9 cellular contexts compared by ENCODE assay signal in genomic region chr11:35619754-35620640, GRCh38. TPM values are rescaled to one million over a fixed set of nuclear protein-coding genes. Genes with fewer than 3 reads are reported as not detected.
DNase-seq lines count a peak whose midpoint lies in the region; ATAC-seq, FAIRE-seq and TF ChIP-seq lines count a peak whose summit lies in the region.
"Had no signal": no experiment of that assay in that cellular context is flagged by ENCODE, and none has a peak within 500 bp of the region (broad histone marks: within the 10 kb centered on the region; RNA-seq: fewer than 3 reads in every experiment).

No MANE protein-coding gene starts in this region.

- CTCF ChIA-PET in A673 (lab: Charles Lee) = interaction anchor here (0.5 to 3.9 kb wide), 5 partner anchors 63 to 645 kb away, joined by 3 to 41 read pairs (median 4); no protein-coding TSS in a partner anchor

- H3K4me1 Mint-ChIP-seq in IgD-negative memory B cell = peaks cover 6 to 12% (median 10%) of the 10 kb centered on the region in 3 donors
- peaks cover 6% of the 10 kb centered on the region for H3K4me1 Mint-ChIP-seq in activated T-helper 2 cell treated with anti-CD3 and anti-CD28 coated beads, Interferon-gamma antibody, Interleukin-2, Interleukin-4, amounts not matched to agents 10 μg/mL and 5 μg/mL and 100 μg/mL, durations not matched to agents 14 hours and 24 hours and 36 hours (ENCODE audit: low read depth)

- H3K36me3 ChIP-seq in A673 (ENCODE audit: insufficient read depth, low read length, poor library complexity, severe bottlenecking) = no peaks in the 10 kb centered on the region
- H3K36me3 ChIP-seq in heart right ventricle = no peaks in the 10 kb centered on the region

- DNase-seq in A673 (ENCODE audit: low spot score) (peak; percentile 87), GM12892 (ENCODE audit: insufficient read length) (no peak), heart right ventricle (peak; percentile 24 to 34), posterior vena cava (ENCODE audit: low spot score) (peak; percentile 82)
- no peak for DNase-seq in activated T-helper 2 cell treated with anti-CD3 and anti-CD28 coated beads, Interferon-gamma antibody, Interleukin-2, Interleukin-4, amounts not matched to agents 10 μg/mL and 5 μg/mL and 100 μg/mL, durations not matched to agents 14 hours and 24 hours and 36 hours (ENCODE audit: low spot score)

- peak overlapping the region; percentile 72 for H3K27ac ChIP-seq in A673 (ENCODE audit: low read depth, low read length, poor library complexity, severe bottlenecking)
- peak overlapping the region in 6 of 10 donors; percentile 24 to 88 (median 28) for H3K27ac ChIP-seq in heart right ventricle

- TF ChIP-seq POLR2A in GM12892 (IDR thresholded peaks at IDR 0.05; ENCODE audit: low read depth, low read length) = no peak

- 3 to 6% methylated on average over 48 of the region's 48 CpGs for WGBS in heart right ventricle, 2 donors

- peak overlapping the region; percentile 57 to 82 (median 78) for H3K4me3 Mint-ChIP-seq in IgD-negative memory B cell
- H3K4me3 Mint-ChIP-seq in activated T-helper 2 cell treated with anti-CD3 and anti-CD28 coated beads, Interferon-gamma antibody, Interleukin-2, Interleukin-4, amounts not matched to agents 10 μg/mL and 5 μg/mL and 100 μg/mL, durations not matched to agents 14 hours and 24 hours and 36 hours (ENCODE audit: low read depth) = peak overlapping the region; percentile 5

- H3K9me3 Mint-ChIP-seq in IgD-negative memory B cell = no peaks in the 10 kb centered on the region
- H3K9me3 Mint-ChIP-seq in activated T-helper 2 cell treated with anti-CD3 and anti-CD28 coated beads, Interferon-gamma antibody, Interleukin-2, Interleukin-4, amounts not matched to agents 10 μg/mL and 5 μg/mL and 100 μg/mL, durations not matched to agents 14 hours and 24 hours and 36 hours = no peaks in the 10 kb centered on the region

- no peaks in the 10 kb centered on the region for H3K9me3 ChIP-seq in A673 (ENCODE audit: low read depth, low read length, poor library complexity, severe bottlenecking)
- H3K9me3 ChIP-seq in heart right ventricle = no peaks in the 10 kb centered on the region

- peaks cover 75% of the 10 kb centered on the region for H3K4me1 ChIP-seq in A673 (ENCODE audit: insufficient read depth, low read length, poor library complexity, severe bottlenecking)
- H3K4me1 ChIP-seq in heart right ventricle = peaks cover 4 to 70% (median 37%) of the 10 kb centered on the region in 9 donors

- FAIRE-seq in GM12892 (lab: Jason Lieb, UNC) = peak; percentile 30
- FAIRE-seq: islet of Langerhans had no signal

- intact Hi-C loops in A673 (cut with micrococcal nuclease; ENCODE audit: unreplicated experiment) (loop anchor here (5.0 to 10.0 kb wide), 3 partner anchors 322 to 755 kb away; partner anchors contain the start of gene LDLRAD3), heart right ventricle (cut with DNase I) (loop anchor here (1.0 to 10.0 kb wide), 15 partner anchors 42 to 875 kb away; partner anchors contain the start of genes TRIM44 (in 6 of the 10) and LDLRAD3 (in 2 of the 10)), posterior vena cava (cut with DNase I) (loop anchor here (5.0 to 10.0 kb wide), 4 partner anchors 42 to 635 kb away; partner anchors contain the start of gene TRIM44 (in 1 of the 2))
- intact Hi-C loops in activated T-helper 2 cell treated with anti-CD3 and anti-CD28 coated beads, Interferon-gamma antibody, Interleukin-2, Interleukin-4, amounts not matched to agents 10 μg/mL and 5 μg/mL and 100 μg/mL, durations not matched to agents 14 hours and 24 hours and 36 hours (cut with micrococcal nuclease) = loop anchor here (10.0 kb wide), 2 partner anchors 325 to 425 kb away; partner anchors contain the start of gene LDLRAD3

- peaks cover 43% of the 10 kb centered on the region for H3K27me3 Mint-ChIP-seq in IgD-negative memory B cell
- H3K27me3 Mint-ChIP-seq in activated T-helper 2 cell treated with anti-CD3 and anti-CD28 coated beads, Interferon-gamma antibody, Interleukin-2, Interleukin-4, amounts not matched to agents 10 μg/mL and 5 μg/mL and 100 μg/mL, durations not matched to agents 14 hours and 24 hours and 36 hours (ENCODE audit: low read depth) = peaks cover 64% of the 10 kb centered on the region

- BruUV-seq in A673 (replicated peaks; lab: Mats Ljungman, UMichigan) = TSS peak; percentile 65

- POLR2A ChIA-PET in A673 (lab: Charles Lee; ENCODE audit: low non-redundant PET) = no interaction called here

- TF ChIP-seq CTCF in A673 (conservative IDR thresholded peaks at IDR 0.05; ENCODE audit: low read depth, low read length) (peak; percentile 50; the same call in 1 of the 2 replicates), heart right ventricle (IDR thresholded peaks at IDR 0.05) (peak in 2 of 9 donors; percentile 5 to 18)

- ATAC-seq in heart right ventricle = peak; percentile 9 to 68 (median 46)
- no peak for ATAC-seq in GM19463 (IDR thresholded peaks at IDR 0.05; ENCODE audit: unreplicated experiment)
- no peak for ATAC-seq in HG02938 (IDR thresholded peaks at IDR 0.05; ENCODE audit: unreplicated experiment)

- no peak overlapping the region for H3K27ac Mint-ChIP-seq in IgD-negative memory B cell
- no peak overlapping the region for H3K27ac Mint-ChIP-seq in activated T-helper 2 cell treated with anti-CD3 and anti-CD28 coated beads, Interferon-gamma antibody, Interleukin-2, Interleukin-4, amounts not matched to agents 10 μg/mL and 5 μg/mL and 100 μg/mL, durations not matched to agents 14 hours and 24 hours and 36 hours

- peak overlapping the region; percentile 56 for H3K4me3 ChIP-seq in A673 (ENCODE audit: low read depth, low read length, poor library complexity, severe bottlenecking)
- peak overlapping the region; percentile 51 to 79 (median 62) for H3K4me3 ChIP-seq in heart right ventricle

- no peaks in the 10 kb centered on the region for H3K27me3 ChIP-seq in A673 (replicated peaks; ENCODE audit: insufficient read depth, low read depth, low read length, poor library complexity)
- peaks cover 0 to 86% (median 10%) of the 10 kb centered on the region in 7 donors for H3K27me3 ChIP-seq in heart right ventricle

- no peaks in the 10 kb centered on the region for H3K36me3 Mint-ChIP-seq in IgD-negative memory B cell
- H3K36me3 Mint-ChIP-seq in activated T-helper 2 cell treated with anti-CD3 and anti-CD28 coated beads, Interferon-gamma antibody, Interleukin-2, Interleukin-4, amounts not matched to agents 10 μg/mL and 5 μg/mL and 100 μg/mL, durations not matched to agents 14 hours and 24 hours and 36 hours (ENCODE audit: low read depth) = no peaks in the 10 kb centered on the region

RNA-seq across cellular contexts. Expression of gene FJX1, which starts 1.7 kb away (rescaled TPM):
- total RNA-seq in A673 (2021) = 40.4 and 50.1 TPM in 2 replicates
- polyA plus RNA-seq in GM12892 (2012; ENCODE audit: missing spikeins) = 2.2 TPM
- polyA plus RNA-seq in IgD-negative memory B cell = not detected
- total RNA-seq in activated T-helper 2 cell treated with anti-CD3 and anti-CD28 coated beads, Interferon-gamma antibody, Interleukin-2, Interleukin-4, amounts not matched to agents 10 μg/mL and 5 μg/mL and 100 μg/mL, durations not matched to agents 14 hours and 24 hours and 36 hours = 0.09 TPM in 2 replicates
- total RNA-seq in heart right ventricle = 1 to 10 TPM in 7 of 10 donors, under 1 TPM in 3; 0.57 to 4.7 (median 1.3) TPM
- polyA plus RNA-seq in heart right ventricle = 1 to 10 TPM; 1.8 to 3.4 TPM
- 10 to 100 TPM in 1 of 2 donors, 1 to 10 TPM in 1; 5.8 to 11.2 TPM for total RNA-seq in posterior vena cava

RNA-seq across cellular contexts. Expression of gene TRIM44, which starts 42.6 kb away (rescaled TPM):
- total RNA-seq in A673 (2021) = 179 and 191 TPM in 2 replicates
- 22.2 TPM for polyA plus RNA-seq in GM12892 (2012; ENCODE audit: missing spikeins)
- polyA plus RNA-seq in IgD-negative memory B cell = 42.0 TPM
- 21.7 and 22.8 TPM in 2 replicates for total RNA-seq in activated T-helper 2 cell treated with anti-CD3 and anti-CD28 coated beads, Interferon-gamma antibody, Interleukin-2, Interleukin-4, amounts not matched to agents 10 μg/mL and 5 μg/mL and 100 μg/mL, durations not matched to agents 14 hours and 24 hours and 36 hours
- total RNA-seq in heart right ventricle = 10 to 100 TPM; 37.7 to 59.2 (median 46.8) TPM
- polyA plus RNA-seq in heart right ventricle = 1 to 10 TPM; 6.4 to 9.0 TPM
- 10 to 100 TPM; 56.5 to 67.6 TPM for total RNA-seq in posterior vena cava

Comparison
In these comparisons a context has a peak if more than half of its experiments do, and no peak if none do; other contexts are left out.
1. DNase-seq: peak in A673 (single experiment), heart right ventricle (2 of 2) and posterior vena cava (single experiment); none in GM12892 (single experiment) and activated T-helper 2 cell treated with anti-CD3 and anti-CD28 coated beads, Interferon-gamma antibody, Interleukin-2, Interleukin-4, amounts not matched to agents 10 μg/mL and 5 μg/mL and 100 μg/mL, durations not matched to agents 14 hours and 24 hours and 36 hours (single experiment).
2. ATAC-seq: peak in heart right ventricle (8 of 8); none in GM19463 (single experiment) and HG02938 (single experiment).